In genomic region chr15:40471105-40471777, GRCh38 we compare ENCODE assay signal across 1 cellular context.
TF ChIP-seq lines count a peak whose summit lies in the region.

No MANE protein-coding gene starts in this region.

TF ChIP-seq in HEK293, 187 proteins besides CTCF, POLR2A, EP300 and RAD21 (continued from another document and continues in another):
- TF ChIP-seq ZNF433 (tag by site-specific recombination; IDR thresholded peaks at IDR 0.05; ENCODE audit: low read depth) (no peak), ZNF10 (tag by site-specific recombination; IDR thresholded peaks at IDR 0.05) (no peak), ZNF2 (tag by site-specific recombination; IDR thresholded peaks at IDR 0.05) (no peak), YY1 (tag by site-specific recombination; IDR thresholded peaks at IDR 0.05) (peak; percentile 46; the same call in 1 of the 2 replicates), ZIC2 (tag by site-specific recombination; IDR thresholded peaks at IDR 0.05) (peak; percentile 91), ZBTB1 (tag by site-specific recombination; IDR thresholded peaks at IDR 0.05) (no peak), ZNF24 (tag by site-specific recombination; IDR thresholded peaks at IDR 0.05) (no peak), ZNF658 (tag by site-specific recombination; IDR thresholded peaks at IDR 0.05) (no peak), KLF1 (tag by site-specific recombination; IDR thresholded peaks at IDR 0.05) (peak; percentile 55), ZNF596 (tag by site-specific recombination; IDR thresholded peaks at IDR 0.05) (no peak), ZNF16 (tag by site-specific recombination; IDR thresholded peaks at IDR 0.05; ENCODE audit: low read depth) (no peak), ZNF768 (tag by site-specific recombination; IDR thresholded peaks at IDR 0.05) (no peak), PRDM2 (tag by site-specific recombination; IDR thresholded peaks at IDR 0.05; ENCODE audit: borderline replicate concordance) (no peak), MZF1 (tag by site-specific recombination; IDR thresholded peaks at IDR 0.05; ENCODE audit: borderline replicate concordance) (no peak), ZNF266 (tag by site-specific recombination; IDR thresholded peaks at IDR 0.05; ENCODE audit: low read depth) (no peak), ZBTB8A (tag by site-specific recombination; IDR thresholded peaks at IDR 0.05) (peak; percentile 46; the same call in 1 of the 2 replicates), BCL6B (tag by site-specific recombination; IDR thresholded peaks at IDR 0.05) (no peak), ZNF692 (tag by site-specific recombination; IDR thresholded peaks at IDR 0.05) (no peak), ZNF670 (tag by site-specific recombination; IDR thresholded peaks at IDR 0.05; ENCODE audit: low read depth) (no peak), ZBTB44 (tag by site-specific recombination; IDR thresholded peaks at IDR 0.05) (no peak), TCF7L2 (IDR thresholded peaks at IDR 0.05; ENCODE audit: borderline replicate concordance, low read depth, low read length) (no peak), MEIS1 (CRISPR knock-in tag; IDR thresholded peaks at IDR 0.05; ENCODE audit: borderline replicate concordance) (no peak), ZNF114 (tag by site-specific recombination; IDR thresholded peaks at IDR 0.05) (no peak), KLF8 (tag by site-specific recombination; IDR thresholded peaks at IDR 0.05) (peak; percentile 33; the same call in 1 of the 2 replicates), GLI2 (tag by site-specific recombination; IDR thresholded peaks at IDR 0.05; ENCODE audit: borderline replicate concordance, low read depth) (no peak), ZNF707 (tag by site-specific recombination; IDR thresholded peaks at IDR 0.05) (no peak), ZNF175 (tag by site-specific recombination; IDR thresholded peaks at IDR 0.05) (no peak), ZBTB26 (tag by site-specific recombination; optimal IDR thresholded peaks at IDR 0.05) (peak; percentile 47), ZNF121 (tag by site-specific recombination; IDR thresholded peaks at IDR 0.05) (no peak), ZSCAN16 (tag by site-specific recombination; IDR thresholded peaks at IDR 0.05) (no peak), PATZ1 (tag by site-specific recombination; IDR thresholded peaks at IDR 0.05) (peak; percentile 54), ZNF610 (tag by site-specific recombination; IDR thresholded peaks at IDR 0.05; ENCODE audit: borderline replicate concordance) (no peak), ATF2 (tag by site-specific recombination; IDR thresholded peaks at IDR 0.05; ENCODE audit: low read depth) (no peak), BCL11A (tag by site-specific recombination; IDR thresholded peaks at IDR 0.05; ENCODE audit: low read depth) (peak; percentile 47; the same call in 1 of the 2 replicates), ZBTB17 (tag by site-specific recombination; IDR thresholded peaks at IDR 0.05) (no peak), ZNF335 (tag by site-specific recombination; conservative IDR thresholded peaks at IDR 0.05) (peak; percentile 99), ZNF398 (tag by site-specific recombination; IDR thresholded peaks at IDR 0.05) (peak; percentile 29), ZNF560 (tag by site-specific recombination; IDR thresholded peaks at IDR 0.05; ENCODE audit: borderline replicate concordance) (no peak), ZNF423 (tag by site-specific recombination; IDR thresholded peaks at IDR 0.05) (0 out of 2 replicates have a peak, but pooled peaks have one; percentile 14), ZNF133 (tag by site-specific recombination; IDR thresholded peaks at IDR 0.05) (no peak), ZNF585B (tag by site-specific recombination; IDR thresholded peaks at IDR 0.05) (no peak), SP2 (tag by site-specific recombination; IDR thresholded peaks at IDR 0.05) (peak; percentile 24; the same call in 1 of the 2 replicates), MYNN (tag by site-specific recombination; IDR thresholded peaks at IDR 0.05; ENCODE audit: borderline replicate concordance) (no peak), ZNF48 (tag by site-specific recombination; IDR thresholded peaks at IDR 0.05) (no peak), ZNF626 (tag by site-specific recombination; IDR thresholded peaks at IDR 0.05) (no peak), ZBTB20 (tag by site-specific recombination; IDR thresholded peaks at IDR 0.05) (peak; percentile 32; the same call in 1 of the 2 replicates), ZNF837 (tag by site-specific recombination; IDR thresholded peaks at IDR 0.05) (no peak), ZNF514 (tag by site-specific recombination; IDR thresholded peaks at IDR 0.05) (no peak), ZBTB6 (tag by site-specific recombination; IDR thresholded peaks at IDR 0.05) (no peak), ZNF184 (tag by site-specific recombination; IDR thresholded peaks at IDR 0.05) (no peak)
